ENCODE assay signal across 17 cellular contexts in genomic region chr1:34842952-34843371, GRCh38. TPM values are rescaled to one million over a fixed set of nuclear protein-coding genes. Genes with fewer than 3 reads are reported as not detected.
DNase-seq lines count a peak whose midpoint lies in the region; ATAC-seq, FAIRE-seq and TF ChIP-seq lines count a peak whose summit lies in the region.
"Had no signal": no experiment of that assay in that cellular context is flagged by ENCODE, and none has a peak within 500 bp of the region (broad histone marks: within the 10 kb centered on the region; RNA-seq: fewer than 3 reads in every experiment).

No MANE protein-coding gene starts in this region.

- H3K4me3 ChIP-seq in left lung (no peak overlapping the region), gastrocnemius medialis (no peak overlapping the region)
- H3K4me3 ChIP-seq: SJSA1 had no signal

- H3K36me3 Mint-ChIP-seq in activated T-cell treated with anti-CD3 and anti-CD28 coated beads, Interleukin-2, amount 50 U/mL, for 72 hours (ENCODE audit: insufficient read depth in 2 of 2) = peaks cover 0 to 1% of the 10 kb centered on the region in 2 donors

- in situ Hi-C loops in gastrocnemius medialis (cut with MboI; ENCODE audit: low sequenced_read_pairs in 4 of 4) = no loop called here
- in situ Hi-C loops in ACHN (cut with HindIII; ENCODE audit: low pct_ligation_motif_present, low pct_unique_long_range_greater_than_20kb, low sequenced_read_pairs) = no loop called here

- H3K4me1 ChIP-seq in left lung (peaks cover 0 to 29% of the 10 kb centered on the region in 2 donors), gastrocnemius medialis (peaks cover 15 to 31% of the 10 kb centered on the region in 2 donors)

- H3K27ac ChIP-seq in left lung = peak overlapping the region; percentile 42 to 57
- peak overlapping the region; percentile 40 to 73 (median 56) for H3K27ac ChIP-seq in gastrocnemius medialis
- H3K27ac ChIP-seq: SJSA1 had no signal

- TF ChIP-seq CTCF in left lung (IDR thresholded peaks at IDR 0.05) (no peak), gastrocnemius medialis (IDR thresholded peaks at IDR 0.05 in 4 of 5, conservative IDR thresholded peaks at IDR 0.05 in 1 of 5) (no peak)

- H3K4me1 Mint-ChIP-seq in activated T-cell treated with anti-CD3 and anti-CD28 coated beads, Interleukin-2, amount 50 U/mL, for 72 hours (ENCODE audit: low read depth) = no peaks in the 10 kb centered on the region
- H3K4me1 Mint-ChIP-seq: B cell had no signal

- no peak for TF ChIP-seq POLR2A in gastrocnemius medialis (IDR thresholded peaks at IDR 0.05)

- peak; percentile 1 for DNase-seq in NCI-H69 (lab: John Stamatoyannopoulos, UW)
- peak; percentile 84 to 94 for DNase-seq in dermis microvascular lymphatic vessel endothelial cell (ENCODE audit: low read depth in 2 of 2)
- no peak for DNase-seq in left lung
- no peak for DNase-seq in gastrocnemius medialis
- DNase-seq in ACHN = no peak
- DNase-seq in activated T-cell treated with anti-CD3 and anti-CD28 coated beads, Interleukin-2, amount 50 U/mL, for 72 hours = no peak
- no peak for DNase-seq in frontal cortex (ENCODE audit: low spot score in 2 of 2)
- DNase-seq: activated CD4-positive, alpha-beta T cell treated with anti-CD3 and anti-CD28 coated beads, Interleukin-2, amount 10 ng/mL, durations not matched to agents 7 days and 5 days; central memory CD4-positive, alpha-beta T cell; NCI-H1436; NCI-H510A had no signal

- no peaks in the 10 kb centered on the region for H3K27me3 ChIP-seq in left lung
- no peaks in the 10 kb centered on the region for H3K27me3 ChIP-seq in gastrocnemius medialis
- H3K27me3 ChIP-seq: SJSA1 had no signal

- no peak overlapping the region for H3K27ac Mint-ChIP-seq in activated T-cell treated with anti-CD3 and anti-CD28 coated beads, Interleukin-2, amount 50 U/mL, for 72 hours
- H3K27ac Mint-ChIP-seq: activated CD4-positive, alpha-beta T cell treated with anti-CD3 and anti-CD28 coated beads, Interleukin-2, amount 10 ng/mL, durations not matched to agents 7 days and 5 days; B cell; T-helper 2 cell treated with Interferon-gamma antibody and Interleukin-4, amounts not matched to agents 5 μg/mL and 100 μg/mL, for 36 hours had no signal

- H3K27me3 Mint-ChIP-seq in activated T-cell treated with anti-CD3 and anti-CD28 coated beads, Interleukin-2, amount 50 U/mL, for 72 hours (ENCODE audit: low read depth) = no peaks in the 10 kb centered on the region
- H3K27me3 Mint-ChIP-seq: activated CD4-positive, alpha-beta T cell treated with anti-CD3 and anti-CD28 coated beads, Interleukin-2, amount 10 ng/mL, durations not matched to agents 7 days and 5 days; B cell had no signal

- H3K9me3 Mint-ChIP-seq in activated T-cell treated with anti-CD3 and anti-CD28 coated beads, Interleukin-2, amount 50 U/mL, for 72 hours = no peaks in the 10 kb centered on the region
- H3K9me3 Mint-ChIP-seq: activated CD4-positive, alpha-beta T cell treated with anti-CD3 and anti-CD28 coated beads, Interleukin-2, amount 10 ng/mL, durations not matched to agents 7 days and 5 days; T-helper 2 cell treated with Interferon-gamma antibody and Interleukin-4, amounts not matched to agents 5 μg/mL and 100 μg/mL, for 36 hours had no signal

- H3K9me3 ChIP-seq in left lung (no peaks in the 10 kb centered on the region), gastrocnemius medialis (no peaks in the 10 kb centered on the region)
- H3K9me3 ChIP-seq: SJSA1 had no signal

- ATAC-seq in left lung (peak; percentile 36), gastrocnemius medialis (peak in 1 of 2 donors; percentile 47)
- ATAC-seq in activated T-cell treated with anti-CD3 and anti-CD28 coated beads, Interleukin-2, amount 50 U/mL, for 72 hours (replicated peaks in 1 of 2) = no peak

- H3K36me3 ChIP-seq in left lung (peaks cover 0 to 9% of the 10 kb centered on the region in 2 donors), gastrocnemius medialis (no peaks in the 10 kb centered on the region)
- H3K36me3 ChIP-seq: SJSA1 had no signal

- no peak overlapping the region for H3K4me3 Mint-ChIP-seq in activated T-cell treated with anti-CD3 and anti-CD28 coated beads, Interleukin-2, amount 50 U/mL, for 72 hours
- H3K4me3 Mint-ChIP-seq: activated CD4-positive, alpha-beta T cell treated with anti-CD3 and anti-CD28 coated beads, Interleukin-2, amount 10 ng/mL, durations not matched to agents 7 days and 5 days; B cell; T-helper 2 cell treated with Interferon-gamma antibody and Interleukin-4, amounts not matched to agents 5 μg/mL and 100 μg/mL, for 36 hours had no signal

- intact Hi-C loops in left lung (cut with DNase I) = no loop called here
- intact Hi-C loops in gastrocnemius medialis (cut with DNase I; ENCODE audit: low total_unique reads) = no loop called here

- FAIRE-seq in frontal cortex (lab: Jason Lieb, UNC) = no peak
- FAIRE-seq: endometrium, keratinocyte had no signal

RNA-seq across cellular contexts. Expression of gene SMIM12, which starts 16.6 kb away (rescaled TPM):
- total RNA-seq in dermis microvascular lymphatic vessel endothelial cell = 42.1 and 44.1 TPM in 2 replicates
- 10 to 100 TPM; 29.2 to 53.0 TPM for total RNA-seq in left lung
- 10 to 100 TPM; 24.2 to 40.8 (median 35.6) TPM for total RNA-seq in gastrocnemius medialis
- total RNA-seq in activated T-cell treated with anti-CD3 and anti-CD28 coated beads, Interleukin-2, amount 50 U/mL, for 72 hours = 10 to 100 TPM; 50.8 to 52.8 TPM
- total RNA-seq in frontal cortex = 7.7 TPM

RNA-seq across cellular contexts. Expression of gene GJA4, which starts 50.2 kb away (rescaled TPM):
- 62.4 and 70.5 TPM in 2 replicates for total RNA-seq in dermis microvascular lymphatic vessel endothelial cell
- total RNA-seq in left lung = 10 to 100 TPM; 21.1 to 26.1 TPM
- 10 to 100 TPM; 14.4 to 41.4 (median 27.7) TPM for total RNA-seq in gastrocnemius medialis
- total RNA-seq in activated T-cell treated with anti-CD3 and anti-CD28 coated beads, Interleukin-2, amount 50 U/mL, for 72 hours = under 1 TPM; 0.17 to 0.44 TPM
- 3.3 TPM for total RNA-seq in frontal cortex
- total RNA-seq: activated CD4-positive, alpha-beta T cell treated with anti-CD3 and anti-CD28 coated beads, Interleukin-2, amount 10 ng/mL, durations not matched to agents 7 days and 5 days; B cell; OCI-LY7; SJSA1 had no signal

Comparison
In these comparisons a context has a peak if more than half of its experiments do, and no peak if none do; other contexts are left out.
1. DNase-seq: peak in NCI-H69 (single experiment) and dermis microvascular lymphatic vessel endothelial cell (2 of 2); none in left lung (0 of 2), gastrocnemius medialis (0 of 2), ACHN (single experiment), activated T-cell treated with anti-CD3 and anti-CD28 coated beads, Interleukin-2, amount 50 U/mL, for 72 hours (0 of 2) and frontal cortex (0 of 2).